In the genomic region with DNA sequence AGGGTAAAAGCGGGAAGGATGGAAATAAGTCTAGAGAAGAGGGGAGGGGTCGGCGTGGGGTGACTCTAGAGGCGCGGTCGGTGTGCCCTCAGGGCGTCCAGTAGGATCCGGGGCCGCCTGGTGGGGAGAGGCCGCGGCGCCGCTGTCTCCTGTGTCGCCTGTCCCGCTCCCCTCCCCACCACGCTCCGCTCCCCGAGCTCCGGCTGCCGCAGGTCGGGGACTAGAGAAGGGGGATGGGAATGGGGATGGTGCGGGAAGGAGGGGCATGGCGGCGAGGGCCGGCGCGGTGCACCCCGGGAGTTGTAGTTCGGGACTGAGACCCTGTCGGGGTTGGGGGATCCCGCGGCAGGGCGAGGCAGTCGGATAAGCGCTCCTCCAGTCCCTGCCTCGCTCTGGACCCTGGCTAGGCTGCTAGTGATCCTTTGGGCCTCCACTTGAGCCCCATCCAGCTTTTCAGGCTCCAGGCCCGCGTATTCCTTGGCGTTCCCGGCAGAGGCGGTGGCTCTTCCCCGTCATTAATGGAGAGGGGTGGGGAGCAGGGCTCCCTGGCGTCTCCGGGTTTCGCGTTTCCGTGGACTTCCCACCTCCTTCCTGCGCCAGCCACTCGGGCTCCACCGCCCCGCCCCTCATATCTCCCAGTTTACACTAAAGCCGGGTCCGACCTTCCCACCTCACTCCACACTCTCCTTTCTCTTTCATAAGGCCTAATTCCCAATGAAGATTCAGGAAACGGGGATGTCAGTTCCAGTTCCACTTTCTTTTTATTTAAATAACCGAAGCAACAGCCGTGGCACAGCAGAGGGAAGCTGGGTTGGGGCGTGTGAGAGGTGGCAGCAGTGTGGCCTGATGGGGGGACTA, we compare ENCODE assay signal across 1 cellular context.
TF ChIP-seq lines count a peak whose summit lies in the region.

A gene with protein sequence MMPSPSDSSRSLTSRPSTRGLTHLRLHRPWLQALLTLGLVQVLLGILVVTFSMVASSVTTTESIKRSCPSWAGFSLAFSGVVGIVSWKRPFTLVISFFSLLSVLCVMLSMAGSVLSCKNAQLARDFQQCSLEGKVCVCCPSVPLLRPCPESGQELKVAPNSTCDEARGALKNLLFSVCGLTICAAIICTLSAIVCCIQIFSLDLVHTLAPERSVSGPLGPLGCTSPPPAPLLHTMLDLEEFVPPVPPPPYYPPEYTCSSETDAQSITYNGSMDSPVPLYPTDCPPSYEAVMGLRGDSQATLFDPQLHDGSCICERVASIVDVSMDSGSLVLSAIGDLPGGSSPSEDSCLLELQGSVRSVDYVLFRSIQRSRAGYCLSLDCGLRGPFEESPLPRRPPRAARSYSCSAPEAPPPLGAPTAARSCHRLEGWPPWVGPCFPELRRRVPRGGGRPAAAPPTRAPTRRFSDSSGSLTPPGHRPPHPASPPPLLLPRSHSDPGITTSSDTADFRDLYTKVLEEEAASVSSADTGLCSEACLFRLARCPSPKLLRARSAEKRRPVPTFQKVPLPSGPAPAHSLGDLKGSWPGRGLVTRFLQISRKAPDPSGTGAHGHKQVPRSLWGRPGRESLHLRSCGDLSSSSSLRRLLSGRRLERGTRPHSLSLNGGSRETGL (minus strand): TSS at position 241 of the 858 bp plus-strand sequence. CDS start 606 bp downstream, outside the sequence.

TF ChIP-seq in K562, 482 proteins besides CTCF, POLR2A, EP300 and RAD21 (continued from another document and continues in another):
- TF ChIP-seq, protein P1, sequence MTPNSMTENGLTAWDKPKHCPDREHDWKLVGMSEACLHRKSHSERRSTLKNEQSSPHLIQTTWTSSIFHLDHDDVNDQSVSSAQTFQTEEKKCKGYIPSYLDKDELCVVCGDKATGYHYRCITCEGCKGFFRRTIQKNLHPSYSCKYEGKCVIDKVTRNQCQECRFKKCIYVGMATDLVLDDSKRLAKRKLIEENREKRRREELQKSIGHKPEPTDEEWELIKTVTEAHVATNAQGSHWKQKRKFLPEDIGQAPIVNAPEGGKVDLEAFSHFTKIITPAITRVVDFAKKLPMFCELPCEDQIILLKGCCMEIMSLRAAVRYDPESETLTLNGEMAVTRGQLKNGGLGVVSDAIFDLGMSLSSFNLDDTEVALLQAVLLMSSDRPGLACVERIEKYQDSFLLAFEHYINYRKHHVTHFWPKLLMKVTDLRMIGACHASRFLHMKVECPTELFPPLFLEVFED (CRISPR knock-in tag; conservative IDR thresholded peaks at IDR 0.05) = no peak
- peak; percentile 39; the same call in 1 of the 2 replicates for TF ChIP-seq CTBP1 (IDR thresholded peaks at IDR 0.05; ENCODE audit: borderline replicate concordance)
- TF ChIP-seq, protein P2, sequence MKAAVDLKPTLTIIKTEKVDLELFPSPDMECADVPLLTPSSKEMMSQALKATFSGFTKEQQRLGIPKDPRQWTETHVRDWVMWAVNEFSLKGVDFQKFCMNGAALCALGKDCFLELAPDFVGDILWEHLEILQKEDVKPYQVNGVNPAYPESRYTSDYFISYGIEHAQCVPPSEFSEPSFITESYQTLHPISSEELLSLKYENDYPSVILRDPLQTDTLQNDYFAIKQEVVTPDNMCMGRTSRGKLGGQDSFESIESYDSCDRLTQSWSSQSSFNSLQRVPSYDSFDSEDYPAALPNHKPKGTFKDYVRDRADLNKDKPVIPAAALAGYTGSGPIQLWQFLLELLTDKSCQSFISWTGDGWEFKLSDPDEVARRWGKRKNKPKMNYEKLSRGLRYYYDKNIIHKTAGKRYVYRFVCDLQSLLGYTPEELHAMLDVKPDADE (conservative IDR thresholded peaks at IDR 0.05; ENCODE audit: control insufficient read depth, low read depth, low read length) = peak; percentile 96
- no peak for TF ChIP-seq CHD4 (IDR thresholded peaks at IDR 0.05; ENCODE audit: insufficient read depth, insufficient replicate concordance, low read depth, low read length, poor library complexity, severe bottlenecking)
- no peak for TF ChIP-seq MYBL2 (IDR thresholded peaks at IDR 0.05; ENCODE audit: low read depth)
- TF ChIP-seq MYBL2 (CRISPR knock-in tag; IDR thresholded peaks at IDR 0.05; ENCODE audit: borderline replicate concordance) = no peak
- TF ChIP-seq KLF16 (IDR thresholded peaks at IDR 0.05) = no peak
- TF ChIP-seq HIVEP1 (CRISPR knock-in tag; IDR thresholded peaks at IDR 0.05) = no peak
- TF ChIP-seq NR4A1 (CRISPR knock-in tag; IDR thresholded peaks at IDR 0.05) = 0 out of 2 replicates have a peak, but pooled peaks have one; percentile 29
- TF ChIP-seq NR4A1 (tag; IDR thresholded peaks at IDR 0.05) = no peak
- peak; percentile 89 for TF ChIP-seq HMGN3 (IDR thresholded peaks at IDR 0.05; ENCODE audit: borderline replicate concordance, extremely low read depth, insufficient read length, low read depth, low read length)
- no peak for TF ChIP-seq THRAP3 (IDR thresholded peaks at IDR 0.05; ENCODE audit: borderline replicate concordance)
- peak; percentile 22 for TF ChIP-seq NEUROD1 (IDR thresholded peaks at IDR 0.05; ENCODE audit: borderline replicate concordance, low read depth, low read length, partially characterized antibody)
- peak; percentile 18; the same call in 1 of the 2 replicates for TF ChIP-seq TARDBP (IDR thresholded peaks at IDR 0.05)
- TF ChIP-seq GABPA (tag; conservative IDR thresholded peaks at IDR 0.05; ENCODE audit: low read depth) = peak; percentile 63
- no peak for TF ChIP-seq KDM2B (CRISPR knock-in tag; IDR thresholded peaks at IDR 0.05)
- no peak for TF ChIP-seq ZNF644 (tag; IDR thresholded peaks at IDR 0.05; ENCODE audit: low read depth)
- TF ChIP-seq HNRNPL (IDR thresholded peaks at IDR 0.05; ENCODE audit: low read depth, low read length) = peak; percentile 11; the same call in 1 of the 2 replicates
- TF ChIP-seq ARNT (IDR thresholded peaks at IDR 0.05) = no peak
- no peak for TF ChIP-seq STAT5B (CRISPR knock-in tag; IDR thresholded peaks at IDR 0.05)
- peak; percentile 85 for TF ChIP-seq RBFOX2 (IDR thresholded peaks at IDR 0.05; ENCODE audit: low read depth, low read length)
- TF ChIP-seq, protein P3, sequence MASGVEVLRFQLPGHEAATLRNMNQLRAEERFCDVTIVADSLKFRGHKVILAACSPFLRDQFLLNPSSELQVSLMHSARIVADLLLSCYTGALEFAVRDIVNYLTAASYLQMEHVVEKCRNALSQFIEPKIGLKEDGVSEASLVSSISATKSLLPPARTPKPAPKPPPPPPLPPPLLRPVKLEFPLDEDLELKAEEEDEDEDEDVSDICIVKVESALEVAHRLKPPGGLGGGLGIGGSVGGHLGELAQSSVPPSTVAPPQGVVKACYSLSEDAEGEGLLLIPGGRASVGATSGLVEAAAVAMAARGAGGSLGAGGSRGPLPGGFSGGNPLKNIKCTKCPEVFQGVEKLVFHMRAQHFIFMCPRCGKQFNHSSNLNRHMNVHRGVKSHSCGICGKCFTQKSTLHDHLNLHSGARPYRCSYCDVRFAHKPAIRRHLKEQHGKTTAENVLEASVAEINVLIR (CRISPR knock-in tag; IDR thresholded peaks at IDR 0.05) = no peak
- TF ChIP-seq ZNF584 (CRISPR knock-in tag; IDR thresholded peaks at IDR 0.05; ENCODE audit: low read depth) = no peak
- TF ChIP-seq ZNF140 (CRISPR knock-in tag; IDR thresholded peaks at IDR 0.05) = no peak
- TF ChIP-seq, protein P4, sequence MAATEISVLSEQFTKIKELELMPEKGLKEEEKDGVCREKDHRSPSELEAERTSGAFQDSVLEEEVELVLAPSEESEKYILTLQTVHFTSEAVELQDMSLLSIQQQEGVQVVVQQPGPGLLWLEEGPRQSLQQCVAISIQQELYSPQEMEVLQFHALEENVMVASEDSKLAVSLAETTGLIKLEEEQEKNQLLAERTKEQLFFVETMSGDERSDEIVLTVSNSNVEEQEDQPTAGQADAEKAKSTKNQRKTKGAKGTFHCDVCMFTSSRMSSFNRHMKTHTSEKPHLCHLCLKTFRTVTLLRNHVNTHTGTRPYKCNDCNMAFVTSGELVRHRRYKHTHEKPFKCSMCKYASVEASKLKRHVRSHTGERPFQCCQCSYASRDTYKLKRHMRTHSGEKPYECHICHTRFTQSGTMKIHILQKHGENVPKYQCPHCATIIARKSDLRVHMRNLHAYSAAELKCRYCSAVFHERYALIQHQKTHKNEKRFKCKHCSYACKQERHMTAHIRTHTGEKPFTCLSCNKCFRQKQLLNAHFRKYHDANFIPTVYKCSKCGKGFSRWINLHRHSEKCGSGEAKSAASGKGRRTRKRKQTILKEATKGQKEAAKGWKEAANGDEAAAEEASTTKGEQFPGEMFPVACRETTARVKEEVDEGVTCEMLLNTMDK (IDR thresholded peaks at IDR 0.05; ENCODE audit: borderline replicate concordance, insufficient read depth, low read depth, low read length, poor library complexity, severe bottlenecking) = peak; percentile 71
- TF ChIP-seq MTF1 (CRISPR knock-in tag; IDR thresholded peaks at IDR 0.05; ENCODE audit: borderline replicate concordance) = no peak
- TF ChIP-seq NUFIP1 (IDR thresholded peaks at IDR 0.05; ENCODE audit: partially characterized antibody) = no peak
- TF ChIP-seq HNRNPUL1 (IDR thresholded peaks at IDR 0.05; ENCODE audit: low read length) = no peak
- peak; percentile 75 for TF ChIP-seq EP400 (IDR thresholded peaks at IDR 0.05)
- TF ChIP-seq ATF1 (CRISPR knock-in tag; IDR thresholded peaks at IDR 0.05) = no peak
- TF ChIP-seq ATF1 (tag; IDR thresholded peaks at IDR 0.05) = peak; percentile 67
- no peak for TF ChIP-seq PHB (CRISPR knock-in tag; IDR thresholded peaks at IDR 0.05)
- TF ChIP-seq, protein P5, sequence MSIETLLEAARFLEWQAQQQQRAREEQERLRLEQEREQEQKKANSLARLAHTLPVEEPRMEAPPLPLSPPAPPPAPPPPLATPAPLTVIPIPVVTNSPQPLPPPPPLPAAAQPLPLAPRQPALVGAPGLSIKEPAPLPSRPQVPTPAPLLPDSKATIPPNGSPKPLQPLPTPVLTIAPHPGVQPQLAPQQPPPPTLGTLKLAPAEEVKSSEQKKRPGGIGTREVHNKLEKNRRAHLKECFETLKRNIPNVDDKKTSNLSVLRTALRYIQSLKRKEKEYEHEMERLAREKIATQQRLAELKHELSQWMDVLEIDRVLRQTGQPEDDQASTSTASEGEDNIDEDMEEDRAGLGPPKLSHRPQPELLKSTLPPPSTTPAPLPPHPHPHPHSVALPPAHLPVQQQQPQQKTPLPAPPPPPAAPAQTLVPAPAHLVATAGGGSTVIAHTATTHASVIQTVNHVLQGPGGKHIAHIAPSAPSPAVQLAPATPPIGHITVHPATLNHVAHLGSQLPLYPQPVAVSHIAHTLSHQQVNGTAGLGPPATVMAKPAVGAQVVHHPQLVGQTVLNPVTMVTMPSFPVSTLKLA (conservative IDR thresholded peaks at IDR 0.05) = peak in 1 of 2 experiments; percentile 85; a peak in 2 of 4 replicates
- no peak for TF ChIP-seq SMARCE1 (IDR thresholded peaks at IDR 0.05)
- TF ChIP-seq, protein P6, sequence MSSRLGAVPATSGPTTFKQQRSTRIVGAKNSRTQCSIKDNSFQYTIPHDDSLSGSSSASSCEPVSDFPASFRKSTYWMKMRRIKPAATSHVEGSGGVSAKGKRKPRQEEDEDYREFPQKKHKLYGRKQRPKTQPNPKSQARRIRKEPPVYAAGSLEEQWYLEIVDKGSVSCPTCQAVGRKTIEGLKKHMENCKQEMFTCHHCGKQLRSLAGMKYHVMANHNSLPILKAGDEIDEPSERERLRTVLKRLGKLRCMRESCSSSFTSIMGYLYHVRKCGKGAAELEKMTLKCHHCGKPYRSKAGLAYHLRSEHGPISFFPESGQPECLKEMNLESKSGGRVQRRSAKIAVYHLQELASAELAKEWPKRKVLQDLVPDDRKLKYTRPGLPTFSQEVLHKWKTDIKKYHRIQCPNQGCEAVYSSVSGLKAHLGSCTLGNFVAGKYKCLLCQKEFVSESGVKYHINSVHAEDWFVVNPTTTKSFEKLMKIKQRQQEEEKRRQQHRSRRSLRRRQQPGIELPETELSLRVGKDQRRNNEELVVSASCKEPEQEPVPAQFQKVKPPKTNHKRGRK (tag; IDR thresholded peaks at IDR 0.05) = no peak
- TF ChIP-seq, protein P7, sequence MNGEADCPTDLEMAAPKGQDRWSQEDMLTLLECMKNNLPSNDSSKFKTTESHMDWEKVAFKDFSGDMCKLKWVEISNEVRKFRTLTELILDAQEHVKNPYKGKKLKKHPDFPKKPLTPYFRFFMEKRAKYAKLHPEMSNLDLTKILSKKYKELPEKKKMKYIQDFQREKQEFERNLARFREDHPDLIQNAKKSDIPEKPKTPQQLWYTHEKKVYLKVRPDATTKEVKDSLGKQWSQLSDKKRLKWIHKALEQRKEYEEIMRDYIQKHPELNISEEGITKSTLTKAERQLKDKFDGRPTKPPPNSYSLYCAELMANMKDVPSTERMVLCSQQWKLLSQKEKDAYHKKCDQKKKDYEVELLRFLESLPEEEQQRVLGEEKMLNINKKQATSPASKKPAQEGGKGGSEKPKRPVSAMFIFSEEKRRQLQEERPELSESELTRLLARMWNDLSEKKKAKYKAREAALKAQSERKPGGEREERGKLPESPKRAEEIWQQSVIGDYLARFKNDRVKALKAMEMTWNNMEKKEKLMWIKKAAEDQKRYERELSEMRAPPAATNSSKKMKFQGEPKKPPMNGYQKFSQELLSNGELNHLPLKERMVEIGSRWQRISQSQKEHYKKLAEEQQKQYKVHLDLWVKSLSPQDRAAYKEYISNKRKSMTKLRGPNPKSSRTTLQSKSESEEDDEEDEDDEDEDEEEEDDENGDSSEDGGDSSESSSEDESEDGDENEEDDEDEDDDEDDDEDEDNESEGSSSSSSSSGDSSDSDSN (IDR thresholded peaks at IDR 0.05; ENCODE audit: borderline replicate concordance in 1 of 2, low read depth in 2 of 2, low read length in 2 of 2) = peak; percentile 76 to 98; a peak in 3 of 4 replicates
- no peak for TF ChIP-seq ZNF274 (IDR thresholded peaks at IDR 0.05; ENCODE audit: borderline replicate concordance, low read depth, low read length)
- no peak for TF ChIP-seq MTA2 (IDR thresholded peaks at IDR 0.05; ENCODE audit: low read depth)
- TF ChIP-seq MED1 (CRISPR knock-in tag; IDR thresholded peaks at IDR 0.05; ENCODE audit: borderline replicate concordance) = no peak
- TF ChIP-seq, protein P8, sequence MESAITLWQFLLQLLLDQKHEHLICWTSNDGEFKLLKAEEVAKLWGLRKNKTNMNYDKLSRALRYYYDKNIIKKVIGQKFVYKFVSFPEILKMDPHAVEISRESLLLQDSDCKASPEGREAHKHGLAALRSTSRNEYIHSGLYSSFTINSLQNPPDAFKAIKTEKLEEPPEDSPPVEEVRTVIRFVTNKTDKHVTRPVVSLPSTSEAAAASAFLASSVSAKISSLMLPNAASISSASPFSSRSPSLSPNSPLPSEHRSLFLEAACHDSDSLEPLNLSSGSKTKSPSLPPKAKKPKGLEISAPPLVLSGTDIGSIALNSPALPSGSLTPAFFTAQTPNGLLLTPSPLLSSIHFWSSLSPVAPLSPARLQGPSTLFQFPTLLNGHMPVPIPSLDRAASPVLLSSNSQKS (CRISPR knock-in tag; IDR thresholded peaks at IDR 0.05) = no peak
- TF ChIP-seq PHF8 (IDR thresholded peaks at IDR 0.05; ENCODE audit: borderline replicate concordance, low read length) = peak; percentile 57; the same call in 1 of the 2 replicates
- TF ChIP-seq PPARD (CRISPR knock-in tag; IDR thresholded peaks at IDR 0.05) = no peak
- no peak for TF ChIP-seq HNRNPK (IDR thresholded peaks at IDR 0.05; ENCODE audit: low read depth, low read length, poor library complexity, severe bottlenecking)
- no peak for TF ChIP-seq LARP7 (IDR thresholded peaks at IDR 0.05)
- TF ChIP-seq, protein P9, sequence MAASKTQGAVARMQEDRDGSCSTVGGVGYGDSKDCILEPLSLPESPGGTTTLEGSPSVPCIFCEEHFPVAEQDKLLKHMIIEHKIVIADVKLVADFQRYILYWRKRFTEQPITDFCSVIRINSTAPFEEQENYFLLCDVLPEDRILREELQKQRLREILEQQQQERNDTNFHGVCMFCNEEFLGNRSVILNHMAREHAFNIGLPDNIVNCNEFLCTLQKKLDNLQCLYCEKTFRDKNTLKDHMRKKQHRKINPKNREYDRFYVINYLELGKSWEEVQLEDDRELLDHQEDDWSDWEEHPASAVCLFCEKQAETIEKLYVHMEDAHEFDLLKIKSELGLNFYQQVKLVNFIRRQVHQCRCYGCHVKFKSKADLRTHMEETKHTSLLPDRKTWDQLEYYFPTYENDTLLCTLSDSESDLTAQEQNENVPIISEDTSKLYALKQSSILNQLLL (CRISPR knock-in tag; IDR thresholded peaks at IDR 0.05; ENCODE audit: borderline replicate concordance) = no peak
- no peak for TF ChIP-seq ZC3H4 (CRISPR knock-in tag; IDR thresholded peaks at IDR 0.05; ENCODE audit: borderline replicate concordance)
